ENCODE assay signal across 21 cellular contexts in genomic region chr16:71407731-71408130, GRCh38. TPM values are rescaled to one million over a fixed set of nuclear protein-coding genes. Genes with fewer than 3 reads are reported as not detected.
DNase-seq lines count a peak whose midpoint lies in the region; ATAC-seq and TF ChIP-seq lines count a peak whose summit lies in the region.
"Had no signal": no experiment of that assay in that cellular context is flagged by ENCODE, and none has a peak within 500 bp of the region (broad histone marks: within the 10 kb centered on the region; RNA-seq: fewer than 3 reads in every experiment).

No MANE protein-coding gene starts in this region.

- H3K36me3 Mint-ChIP-seq in T-helper 17 cell (ENCODE audit: low read depth) = no peaks in the 10 kb centered on the region
- peaks cover 9% of the 10 kb centered on the region for H3K36me3 Mint-ChIP-seq in WTC11

- H3K4me1 Mint-ChIP-seq in T-helper 17 cell = peaks cover 21% of the 10 kb centered on the region
- peaks cover 4% of the 10 kb centered on the region for H3K4me1 Mint-ChIP-seq in WTC11

- intact Hi-C loops in posterior vena cava (cut with DNase I) = no loop called here

- ATAC-seq in T-helper 17 cell = no peak
- no peak for ATAC-seq in GM21723 (IDR thresholded peaks at IDR 0.05; ENCODE audit: unreplicated experiment)
- no peak for ATAC-seq in WTC11

- POLR2A ChIA-PET in WTC11 (lab: Charles Lee) = no interaction called here

- H3K27me3 ChIP-seq in BE2C = peaks cover 45% of the 10 kb centered on the region
- H3K27me3 ChIP-seq: Peyer's patch had no signal

- H3K36me3 ChIP-seq in BE2C = no peaks in the 10 kb centered on the region
- H3K36me3 ChIP-seq: Peyer's patch, SJSA1 had no signal

- TF ChIP-seq CTCF in BE2C (IDR thresholded peaks at IDR 0.05; ENCODE audit: low read depth, low read length) (no peak), WTC11 (IDR thresholded peaks at IDR 0.05) (no peak)

- CTCF ChIA-PET in WTC11 (lab: Charles Lee) = interaction anchor here (0.6 to 1.1 kb wide), 4 partner anchors 15 to 118 kb away, joined by 3 to 4 read pairs (median 3); partner anchors contain the start of gene CHST4

- H3K4me3 Mint-ChIP-seq in T-helper 17 cell (peak overlapping the region; percentile 13), WTC11 (no peak overlapping the region)
- H3K4me3 Mint-ChIP-seq: CD8-positive, alpha-beta memory T cell had no signal

- H3K9me3 ChIP-seq in T-helper 17 cell (ENCODE audit: control insufficient read depth, low read length, poor library complexity, severe bottlenecking) = no peaks in the 10 kb centered on the region
- H3K9me3 ChIP-seq in BE2C = no peaks in the 10 kb centered on the region
- H3K9me3 ChIP-seq: Peyer's patch, SJSA1 had no signal

- no peaks in the 10 kb centered on the region for H3K4me1 ChIP-seq in BE2C

- H3K4me3 ChIP-seq in BE2C (ENCODE audit: low read depth, low read length) = no peak overlapping the region
- H3K4me3 ChIP-seq: Peyer's patch, SJSA1 had no signal

- peaks cover 69% of the 10 kb centered on the region for H3K27me3 Mint-ChIP-seq in T-helper 17 cell
- peaks cover 7% of the 10 kb centered on the region for H3K27me3 Mint-ChIP-seq in WTC11 (ENCODE audit: low read depth)

- H3K27ac Mint-ChIP-seq in T-helper 17 cell (no peak overlapping the region), WTC11 (no peak overlapping the region)
- H3K27ac Mint-ChIP-seq: CD8-positive, alpha-beta memory T cell had no signal

- DNase-seq in Kasumi-1 (lab: John Stamatoyannopoulos, UW) (peak; percentile 40 to 57), NOMO-1 (lab: John Stamatoyannopoulos, UW; ENCODE audit: unreplicated experiment in 2 of 2) (peak; percentile 5 to 63), T-helper 17 cell (no peak), posterior vena cava (ENCODE audit: low spot score) (peak; percentile 12), BE2C (no peak), WTC11 (ENCODE audit: low spot score) (no peak)
- DNase-seq: CD8-positive, alpha-beta memory T cell; KG1; NCI-H1092; NCI-H146; NCI-H2029 treated with DMSO at 0.1 percent for 48 hours; NCI-H345; NCI-H524; NCI-H82; Peyer's patch had no signal

- peaks cover 12% of the 10 kb centered on the region for H3K9me3 Mint-ChIP-seq in WTC11
- H3K9me3 Mint-ChIP-seq: CD8-positive, alpha-beta memory T cell had no signal

TF ChIP-seq in WTC11, 78 proteins besides CTCF, POLR2A, EP300 and RAD21:
- TF ChIP-seq GABPB1 (CRISPR knock-in tag; IDR thresholded peaks at IDR 0.05) = no peak
- no peak for TF ChIP-seq ATF1 (CRISPR knock-in tag; IDR thresholded peaks at IDR 0.05)
- no peak for TF ChIP-seq FOXP1 (CRISPR knock-in tag; IDR thresholded peaks at IDR 0.05; ENCODE audit: borderline replicate concordance)
- TF ChIP-seq CDX4 (CRISPR knock-in tag; IDR thresholded peaks at IDR 0.05; ENCODE audit: borderline replicate concordance) = no peak
- TF ChIP-seq TCF7 (CRISPR knock-in tag; IDR thresholded peaks at IDR 0.05; ENCODE audit: low read depth) = no peak
- TF ChIP-seq ZNF423 (CRISPR knock-in tag; IDR thresholded peaks at IDR 0.05) = no peak
- no peak for TF ChIP-seq NR1H2 (CRISPR knock-in tag; IDR thresholded peaks at IDR 0.05)
- TF ChIP-seq CREB1 (CRISPR knock-in tag; IDR thresholded peaks at IDR 0.05) = no peak
- TF ChIP-seq ZNF396 (CRISPR knock-in tag; IDR thresholded peaks at IDR 0.05; ENCODE audit: borderline replicate concordance) = no peak
- TF ChIP-seq TP53 (CRISPR knock-in tag; IDR thresholded peaks at IDR 0.05) = no peak
- no peak for TF ChIP-seq AFF4 (CRISPR knock-in tag; IDR thresholded peaks at IDR 0.05; ENCODE audit: borderline replicate concordance)
- TF ChIP-seq KAT7 (CRISPR knock-in tag; IDR thresholded peaks at IDR 0.05; ENCODE audit: borderline replicate concordance) = no peak
- TF ChIP-seq ZBTB21 (CRISPR knock-in tag; IDR thresholded peaks at IDR 0.05; ENCODE audit: borderline replicate concordance) = no peak
- TF ChIP-seq FOXK1 (CRISPR knock-in tag; IDR thresholded peaks at IDR 0.05) = no peak
- TF ChIP-seq ZNF121 (CRISPR knock-in tag; IDR thresholded peaks at IDR 0.05) = no peak
- TF ChIP-seq SP1 (CRISPR knock-in tag; conservative IDR thresholded peaks at IDR 0.05) = no peak
- no peak for TF ChIP-seq PRRX2 (CRISPR knock-in tag; IDR thresholded peaks at IDR 0.05)
- no peak for TF ChIP-seq SOX15 (CRISPR knock-in tag; IDR thresholded peaks at IDR 0.05)
- no peak for TF ChIP-seq HMGXB4 (CRISPR knock-in tag; IDR thresholded peaks at IDR 0.05)
- no peak for TF ChIP-seq NR2C2 (CRISPR knock-in tag; IDR thresholded peaks at IDR 0.05)

RNA-seq across cellular contexts. Expression of gene TLE7, which starts 34.1 kb away (rescaled TPM):
- total RNA-seq in T-helper 17 cell (not detected), posterior vena cava (not detected), WTC11 (2021) (0.23 to 0.62 TPM (median 0.55 TPM) in 3 replicates)
- polyA plus RNA-seq in BE2C (2012; ENCODE audit: insufficient read depth, insufficient read length, low read depth) = not detected
- total RNA-seq: CD8-positive, alpha-beta memory T cell; Daoy; H1; HT1080; Peyer's patch; SJSA1; T-helper 1 cell treated with Interleukin-12 subunit alpha and Interleukin-12 subunit beta and Interleukin-4 antibody, amounts not matched to agents 30 ng/mL and 1 ng/mL, for 36 hours had no signal
- polyA plus RNA-seq: CD8-positive, alpha-beta memory T cell had no signal

RNA-seq across cellular contexts. Expression of gene CALB2, which starts 49.2 kb away (rescaled TPM):
- total RNA-seq in T-helper 17 cell = not detected
- 1 to 10 TPM in 1 of 2 donors, under 1 TPM in 1; 0.62 to 1.2 TPM for total RNA-seq in posterior vena cava
- polyA plus RNA-seq in BE2C (2012; ENCODE audit: insufficient read depth, insufficient read length, low read depth) = not detected
- total RNA-seq in WTC11 (2021) = 1.6 to 2.6 TPM (median 2.5 TPM) in 3 replicates
- total RNA-seq: CD8-positive, alpha-beta memory T cell; T-helper 1 cell treated with Interleukin-12 subunit alpha and Interleukin-12 subunit beta and Interleukin-4 antibody, amounts not matched to agents 30 ng/mL and 1 ng/mL, for 36 hours had no signal
- polyA plus RNA-seq: CD8-positive, alpha-beta memory T cell had no signal

RNA-seq across cellular contexts. Expression of gene ZNF23, which starts 54.3 kb away (rescaled TPM):
- 10 to 100 TPM in 1 of 2 donors, 1 to 10 TPM in 1; 7.4 to 10.5 TPM for total RNA-seq in T-helper 17 cell
- 10 to 100 TPM in 1 of 2 donors, 1 to 10 TPM in 1; 10.0 to 10.5 TPM for total RNA-seq in posterior vena cava
- polyA plus RNA-seq in BE2C (2012; ENCODE audit: insufficient read depth, insufficient read length, low read depth) = 19.3 TPM
- total RNA-seq in WTC11 (2021) = 9.6 to 11.6 TPM (median 10.5 TPM) in 3 replicates

Comparison
In these comparisons a context has a peak if more than half of its experiments do, and no peak if none do; other contexts are left out.
1. DNase-seq: peak in Kasumi-1 (2 of 2), NOMO-1 (2 of 2) and posterior vena cava (single experiment); none in T-helper 17 cell (0 of 3), BE2C (single experiment) and WTC11 (single experiment).